Comparison of ENCODE assay signal across 1 cellular context in the genomic region with DNA sequence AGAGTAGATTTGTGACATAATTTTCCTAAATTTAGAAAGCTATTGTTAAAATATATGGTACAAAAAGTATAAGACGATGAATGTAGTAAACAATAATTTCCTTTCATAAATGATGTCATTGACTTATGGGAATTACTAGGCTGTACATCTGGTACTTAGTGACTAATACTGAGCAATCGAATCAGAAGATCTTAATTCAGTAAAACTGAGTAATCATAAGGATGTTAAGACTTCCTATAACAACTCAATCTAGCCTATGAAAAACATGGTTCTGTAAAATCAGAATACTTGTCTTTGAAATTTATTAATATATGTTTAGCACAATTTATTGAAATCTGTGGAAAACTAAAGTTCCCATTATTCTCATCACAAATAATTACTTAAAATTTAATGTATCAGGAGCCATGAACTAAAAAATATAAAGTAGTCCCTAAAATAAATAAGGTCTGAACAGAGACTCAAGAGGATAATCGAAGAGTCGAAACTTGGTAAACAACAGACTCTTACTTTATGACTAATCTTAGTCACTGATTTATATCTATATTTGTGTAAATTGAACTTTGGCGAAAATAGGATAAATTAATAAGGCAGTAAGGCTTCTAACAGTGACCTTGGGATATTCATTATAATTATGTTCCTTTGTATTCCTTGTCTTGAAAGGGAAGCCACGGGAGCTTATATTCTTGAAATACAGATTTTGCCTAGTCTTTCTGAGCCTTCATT.
TF ChIP-seq lines count a peak whose summit lies in the region.

No MANE protein-coding gene starts in this region.

TF ChIP-seq in HepG2, 621 proteins besides CTCF, POLR2A, EP300 and RAD21 (continued from another document):
- TF ChIP-seq, protein P1, sequence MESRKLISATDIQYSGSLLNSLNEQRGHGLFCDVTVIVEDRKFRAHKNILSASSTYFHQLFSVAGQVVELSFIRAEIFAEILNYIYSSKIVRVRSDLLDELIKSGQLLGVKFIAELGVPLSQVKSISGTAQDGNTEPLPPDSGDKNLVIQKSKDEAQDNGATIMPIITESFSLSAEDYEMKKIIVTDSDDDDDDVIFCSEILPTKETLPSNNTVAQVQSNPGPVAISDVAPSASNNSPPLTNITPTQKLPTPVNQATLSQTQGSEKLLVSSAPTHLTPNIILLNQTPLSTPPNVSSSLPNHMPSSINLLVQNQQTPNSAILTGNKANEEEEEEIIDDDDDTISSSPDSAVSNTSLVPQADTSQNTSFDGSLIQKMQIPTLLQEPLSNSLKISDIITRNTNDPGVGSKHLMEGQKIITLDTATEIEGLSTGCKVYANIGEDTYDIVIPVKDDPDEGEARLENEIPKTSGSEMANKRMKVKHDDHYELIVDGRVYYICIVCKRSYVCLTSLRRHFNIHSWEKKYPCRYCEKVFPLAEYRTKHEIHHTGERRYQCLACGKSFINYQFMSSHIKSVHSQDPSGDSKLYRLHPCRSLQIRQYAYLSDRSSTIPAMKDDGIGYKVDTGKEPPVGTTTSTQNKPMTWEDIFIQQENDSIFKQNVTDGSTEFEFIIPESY (CRISPR knock-in tag; IDR thresholded peaks at IDR 0.05), result no peak
- no peak for TF ChIP-seq ZNF556 (CRISPR knock-in tag; IDR thresholded peaks at IDR 0.05; ENCODE audit: borderline replicate concordance)
- TF ChIP-seq AHR (CRISPR knock-in tag; IDR thresholded peaks at IDR 0.05), result no peak
- no peak for TF ChIP-seq HOXA7 (CRISPR knock-in tag; IDR thresholded peaks at IDR 0.05)
- TF ChIP-seq CC2D1A (CRISPR knock-in tag; IDR thresholded peaks at IDR 0.05), result no peak
- TF ChIP-seq ATF7 (IDR thresholded peaks at IDR 0.05), result peak; percentile 61
- no peak for TF ChIP-seq ATF7 (CRISPR knock-in tag; IDR thresholded peaks at IDR 0.05)
